Comparison of ENCODE assay signal across 2 cellular contexts in genomic region chr9:137026384-137026783, GRCh38.
TF ChIP-seq lines count a peak whose summit lies in the region.

No MANE protein-coding gene starts in this region.

TF ChIP-seq in A549, 52 proteins besides CTCF, POLR2A, EP300 and RAD21:
- no peak for TF ChIP-seq TFCP2L1 (CRISPR knock-in tag; IDR thresholded peaks at IDR 0.05)
- no peak for TF ChIP-seq RFX5 (IDR thresholded peaks at IDR 0.05)
- TF ChIP-seq BHLHE40 (IDR thresholded peaks at IDR 0.05; ENCODE audit: low read depth, low read length), result no peak
- no peak for TF ChIP-seq ZC3H11A (IDR thresholded peaks at IDR 0.05)
- TF ChIP-seq KDM5A (IDR thresholded peaks at IDR 0.05), result no peak
- no peak for TF ChIP-seq EHMT2 (IDR thresholded peaks at IDR 0.05; ENCODE audit: low read depth)
- TF ChIP-seq SMC3 (IDR thresholded peaks at IDR 0.05), result no peak
- no peak for TF ChIP-seq NPAS2 (CRISPR knock-in tag; IDR thresholded peaks at IDR 0.05; ENCODE audit: borderline replicate concordance)
- no peak for TF ChIP-seq CEBPB (IDR thresholded peaks at IDR 0.05)
- no peak for TF ChIP-seq MAX (IDR thresholded peaks at IDR 0.05)
- TF ChIP-seq HOXA7 (CRISPR knock-in tag; IDR thresholded peaks at IDR 0.05), result no peak
- no peak for TF ChIP-seq RNF2 (IDR thresholded peaks at IDR 0.05; ENCODE audit: borderline replicate concordance, low read depth)
- TF ChIP-seq FOSL2 (IDR thresholded peaks at IDR 0.05), result no peak
- no peak for TF ChIP-seq FOSL2 (CRISPR knock-in tag; IDR thresholded peaks at IDR 0.05)
- TF ChIP-seq RARB (CRISPR knock-in tag; IDR thresholded peaks at IDR 0.05), result no peak
- no peak for TF ChIP-seq GATA3 (IDR thresholded peaks at IDR 0.05; ENCODE audit: borderline replicate concordance)
- no peak for TF ChIP-seq KDM1A (IDR thresholded peaks at IDR 0.05; ENCODE audit: low read depth)
- no peak for TF ChIP-seq FOXS1 (CRISPR knock-in tag; IDR thresholded peaks at IDR 0.05)

TF ChIP-seq in HCT116, 20 proteins besides CTCF, POLR2A, EP300 and RAD21:
- TF ChIP-seq ZNF274 (IDR thresholded peaks at IDR 0.05; ENCODE audit: low read depth, low read length) (no peak), ZFX (IDR thresholded peaks at IDR 0.05) (no peak), SIN3A (IDR thresholded peaks at IDR 0.05; ENCODE audit: low read depth) (no peak), POLR2AphosphoS5 (IDR thresholded peaks at IDR 0.05; ENCODE audit: low read depth, low read length) (no peak), SP1 (IDR thresholded peaks at IDR 0.05; ENCODE audit: low read depth) (no peak), REST (IDR thresholded peaks at IDR 0.05; ENCODE audit: low read depth) (no peak), FOSL1 (IDR thresholded peaks at IDR 0.05; ENCODE audit: low read depth) (no peak), EZH2 (IDR thresholded peaks at IDR 0.05) (no peak), MAX (IDR thresholded peaks at IDR 0.05) (no peak), CEBPB (IDR thresholded peaks at IDR 0.05; ENCODE audit: low read depth) (no peak), ELF1 (IDR thresholded peaks at IDR 0.05; ENCODE audit: borderline replicate concordance, low read depth) (no peak), ZBTB33 (IDR thresholded peaks at IDR 0.05; ENCODE audit: extremely low read depth, insufficient replicate concordance, low read length) (no peak), CBX3 (IDR thresholded peaks at IDR 0.05; ENCODE audit: low read depth) (no peak)
